In the genomic region with DNA sequence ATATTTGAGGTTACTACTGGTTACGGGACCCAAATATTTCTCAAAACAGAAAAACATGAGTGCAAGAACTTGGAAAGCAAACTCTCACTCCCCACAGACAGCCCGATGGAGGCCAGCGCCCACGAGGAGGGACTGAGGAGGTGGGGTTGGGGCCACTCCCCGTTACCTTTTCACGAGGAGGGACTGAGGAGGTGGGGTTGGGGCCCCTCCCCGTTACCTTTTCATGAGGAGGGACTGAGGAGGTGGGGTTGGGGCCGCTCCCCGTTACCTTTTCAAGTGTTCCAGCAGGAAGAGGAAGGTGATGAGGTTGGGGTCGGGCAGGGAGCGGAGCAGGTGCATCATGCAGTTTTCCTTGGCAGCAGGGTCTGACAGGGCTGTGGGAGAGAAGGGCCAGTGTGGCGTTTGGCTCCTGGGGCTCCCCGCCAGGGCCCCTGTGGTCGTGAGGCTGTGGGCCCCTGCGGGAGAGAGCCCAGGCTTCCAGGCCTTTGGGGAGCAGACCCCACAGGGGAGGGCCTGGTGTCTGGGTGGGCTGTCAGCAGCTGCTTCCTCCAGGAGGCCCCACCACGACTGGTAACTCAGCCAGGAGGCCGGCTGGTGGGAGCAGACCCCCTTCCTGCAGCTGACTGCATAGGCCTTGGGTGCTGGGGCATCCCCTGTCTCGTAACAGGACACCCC, we compare ENCODE assay signal across 30 cellular contexts. TPM values are rescaled to one million over a fixed set of nuclear protein-coding genes. Genes with fewer than 3 reads are reported as not detected.
A peak's percentile ranks its signal among the peaks of the same experiment; 100 is the strongest.
DNase-seq lines count a peak whose midpoint lies in the region; ATAC-seq, FAIRE-seq and TF ChIP-seq lines count a peak whose summit lies in the region.
"Had no signal": no experiment of that assay in that cellular context is flagged by ENCODE, and none has a peak within 500 bp of the region (broad histone marks: within the 10 kb centered on the region; RNA-seq: fewer than 3 reads in every experiment).

No MANE protein-coding gene starts in this region.

- H3K9ac ChIP-seq in skeletal muscle tissue (ENCODE audit: low read depth in 1 of 3, low read length in 3 of 3) (peak overlapping the region in 1 of 3 donors; percentile 8), HepG2 (ENCODE audit: insufficient read depth, low read depth, low read length) (no peak overlapping the region), SK-N-SH (no peak overlapping the region)

- TF ChIP-seq EP300 in HepG2 (IDR thresholded peaks at IDR 0.05; ENCODE audit: low read depth in 2 of 2, low read length in 2 of 2) (no peak), HepG2 (CRISPR knock-in tag; IDR thresholded peaks at IDR 0.05; ENCODE audit: borderline replicate concordance) (no peak), SK-N-SH (IDR thresholded peaks at IDR 0.05; ENCODE audit: borderline replicate concordance in 1 of 2, low read depth in 1 of 2, low read length in 1 of 2) (no peak)

- TF ChIP-seq POLR2A in HepG2 (IDR thresholded peaks at IDR 0.05; ENCODE audit: insufficient read depth in 1 of 2, low read depth in 2 of 2, low read length in 2 of 2) = no peak

- peak overlapping the region in 9 of 10 donors; percentile 16 to 83 (median 46) for H3K27ac ChIP-seq in heart right ventricle
- H3K27ac ChIP-seq in skeletal muscle tissue (ENCODE audit: low read depth, low read length) = peak overlapping the region; percentile 52
- H3K27ac ChIP-seq in aorta (ENCODE audit: low read depth in 1 of 2, low read length in 2 of 2) = peak overlapping the region in 1 of 2 donors; percentile 9
- H3K27ac ChIP-seq in HepG2 (ENCODE audit: extremely low read length, insufficient read depth, low read length) = no peak overlapping the region
- H3K27ac ChIP-seq in SK-N-SH (ENCODE audit: low read depth in 2 of 2, low read length in 1 of 2) = no peak overlapping the region
- H3K27ac ChIP-seq: neutrophil had no signal

- H3K4me1 ChIP-seq in heart right ventricle (peaks cover 32 to 74% (median 60%) of the 10 kb centered on the region in 9 donors), skeletal muscle tissue (ENCODE audit: control insufficient read depth in 3 of 3, insufficient read depth in 3 of 3, low read length in 3 of 3) (peaks cover 33 to 49% (median 35%) of the 10 kb centered on the region in 3 donors), aorta (ENCODE audit: control insufficient read depth in 1 of 2, insufficient read depth in 2 of 2, low read length in 2 of 2) (peaks cover 0 to 5% of the 10 kb centered on the region in 2 donors), HepG2 (ENCODE audit: insufficient read depth, low read length) (no peaks in the 10 kb centered on the region), SK-N-SH (ENCODE audit: control insufficient read depth in 1 of 2, insufficient read depth in 2 of 2, low read depth in 1 of 2, low read length in 1 of 2) (peaks cover 7 to 8% of the 10 kb centered on the region in 2 experiments; a peak in 2 of 4 replicates)

- H2AFZ ChIP-seq in HepG2 (ENCODE audit: low read length) (no peak overlapping the region), SK-N-SH (ENCODE audit: low read depth) (no peak overlapping the region)
- H2AFZ ChIP-seq: GM23338 had no signal

- H4K20me1 ChIP-seq in HepG2 (ENCODE audit: insufficient read depth, low read length) (no peaks in the 10 kb centered on the region), SK-N-SH (ENCODE audit: insufficient read depth) (peaks cover 19% of the 10 kb centered on the region)

- H3K36me3 Mint-ChIP-seq in endothelial cell (ENCODE audit: low read depth, unreplicated experiment) = peaks cover 15% of the 10 kb centered on the region
- peaks cover 6% of the 10 kb centered on the region for H3K36me3 Mint-ChIP-seq in activated CD4-positive, alpha-beta memory T cell treated with anti-CD3 and anti-CD28 coated beads for 36 hours

- H3K27me3 ChIP-seq in heart right ventricle = no peaks in the 10 kb centered on the region
- no peaks in the 10 kb centered on the region for H3K27me3 ChIP-seq in skeletal muscle tissue (ENCODE audit: control insufficient read depth in 3 of 3, insufficient read depth in 3 of 3, low read length in 3 of 3)
- no peaks in the 10 kb centered on the region for H3K27me3 ChIP-seq in aorta (ENCODE audit: control insufficient read depth in 1 of 2, insufficient read depth in 2 of 2, low read length in 1 of 2)
- no peaks in the 10 kb centered on the region for H3K27me3 ChIP-seq in HepG2 (ENCODE audit: control insufficient read depth in 1 of 2, insufficient read depth in 2 of 2, low read length in 2 of 2)
- no peaks in the 10 kb centered on the region for H3K27me3 ChIP-seq in SK-N-SH (ENCODE audit: insufficient read depth)
- H3K27me3 ChIP-seq: breast epithelium, neutrophil had no signal

- H3K4me1 Mint-ChIP-seq in endothelial cell (ENCODE audit: unreplicated experiment) = peaks cover 10% of the 10 kb centered on the region
- no peaks in the 10 kb centered on the region for H3K4me1 Mint-ChIP-seq in activated CD4-positive, alpha-beta memory T cell treated with anti-CD3 and anti-CD28 coated beads for 36 hours (ENCODE audit: low read depth)
- H3K4me1 Mint-ChIP-seq: activated B cell treated with CpG ODN at 0.5 μM for 24 hours had no signal

- intact Hi-C loops in heart right ventricle (cut with DNase I) (loop anchor here in 2 of 10 donors (5.0 kb wide), 2 partner anchors 33 to 38 kb away; no protein-coding TSS in a partner anchor), left ventricle myocardium superior (cut with micrococcal nuclease) (no loop called here), aorta (cut with DNase I) (loop anchor here (5.0 to 10.0 kb wide), 2 partner anchors 38 to 95 kb away; no protein-coding TSS in a partner anchor), HepG2 (cut with micrococcal nuclease; ENCODE audit: unreplicated experiment) (no loop called here)
- intact Hi-C loops in activated CD4-positive, alpha-beta memory T cell treated with anti-CD3 and anti-CD28 coated beads for 36 hours (cut with micrococcal nuclease) = no loop called here

- H3K27me3 Mint-ChIP-seq in endothelial cell (ENCODE audit: unreplicated experiment) = peaks cover 6% of the 10 kb centered on the region
- no peaks in the 10 kb centered on the region for H3K27me3 Mint-ChIP-seq in activated CD4-positive, alpha-beta memory T cell treated with anti-CD3 and anti-CD28 coated beads for 36 hours
- H3K27me3 Mint-ChIP-seq: activated B cell treated with CpG ODN at 0.5 μM for 24 hours; activated CD4-positive, alpha-beta T cell treated with anti-CD3 and anti-CD28 coated beads, Interleukin-2, amount 10 ng/mL, durations not matched to agents 7 days and 5 days; naive thymus-derived CD4-positive, alpha-beta T cell; progenitor cell of endocrine pancreas had no signal

- H3K4me3 Mint-ChIP-seq in endothelial cell (ENCODE audit: unreplicated experiment) = peak overlapping the region; percentile 37
- H3K4me3 Mint-ChIP-seq in activated CD4-positive, alpha-beta memory T cell treated with anti-CD3 and anti-CD28 coated beads for 36 hours = no peak overlapping the region
- H3K4me3 Mint-ChIP-seq: activated B cell treated with CpG ODN at 0.5 μM for 24 hours; activated CD4-positive, alpha-beta T cell treated with anti-CD3 and anti-CD28 coated beads, Interleukin-2, amount 10 ng/mL, durations not matched to agents 7 days and 5 days; activated naive CD4-positive, alpha-beta T cell treated with anti-CD3 and anti-CD28 coated beads for 36 hours; activated T-helper 1 cell treated with anti-CD3 and anti-CD28 coated beads, Interleukin-12 subunit alpha, Interleukin-12 subunit beta, Interleukin-2, Interleukin-4 antibody, amounts not matched to agents 30 ng/mL and 10 ng/mL and 1 ng/mL, durations not matched to agents 14 hours and 24 hours and 36 hours; CD8-positive, alpha-beta T cell; GM23338; naive thymus-derived CD4-positive, alpha-beta T cell; stimulated activated effector memory CD8-positive, alpha-beta T cell treated with anti-CD3 and anti-CD28 coated beads, Interleukin-12 subunit alpha, Interleukin-12 subunit beta, amount 100 ng/mL, for 72 hours had no signal

- H3K27ac Mint-ChIP-seq in endothelial cell (ENCODE audit: unreplicated experiment) = no peak overlapping the region
- no peak overlapping the region for H3K27ac Mint-ChIP-seq in activated CD4-positive, alpha-beta memory T cell treated with anti-CD3 and anti-CD28 coated beads for 36 hours
- H3K27ac Mint-ChIP-seq: activated B cell treated with CpG ODN at 0.5 μM for 24 hours; activated CD4-positive, alpha-beta T cell treated with anti-CD3 and anti-CD28 coated beads, Interleukin-2, amount 10 ng/mL, durations not matched to agents 7 days and 5 days; activated naive CD4-positive, alpha-beta T cell treated with anti-CD3 and anti-CD28 coated beads for 36 hours; activated T-helper 1 cell treated with anti-CD3 and anti-CD28 coated beads, Interleukin-12 subunit alpha, Interleukin-12 subunit beta, Interleukin-2, Interleukin-4 antibody, amounts not matched to agents 30 ng/mL and 10 ng/mL and 1 ng/mL, durations not matched to agents 14 hours and 24 hours and 36 hours; CD8-positive, alpha-beta T cell; GM23338; progenitor cell of endocrine pancreas; stimulated activated effector memory CD8-positive, alpha-beta T cell treated with anti-CD3 and anti-CD28 coated beads, Interleukin-12 subunit alpha, Interleukin-12 subunit beta, amount 100 ng/mL, for 72 hours had no signal

- no peaks in the 10 kb centered on the region for H3K9me3 Mint-ChIP-seq in endothelial cell (ENCODE audit: unreplicated experiment)
- H3K9me3 Mint-ChIP-seq in activated CD4-positive, alpha-beta memory T cell treated with anti-CD3 and anti-CD28 coated beads for 36 hours = no peaks in the 10 kb centered on the region
- H3K9me3 Mint-ChIP-seq: activated B cell treated with CpG ODN at 0.5 μM for 24 hours; activated CD4-positive, alpha-beta T cell treated with anti-CD3 and anti-CD28 coated beads, Interleukin-2, amount 10 ng/mL, durations not matched to agents 7 days and 5 days; activated naive CD4-positive, alpha-beta T cell treated with anti-CD3 and anti-CD28 coated beads for 36 hours; activated T-helper 1 cell treated with anti-CD3 and anti-CD28 coated beads, Interleukin-12 subunit alpha, Interleukin-12 subunit beta, Interleukin-2, Interleukin-4 antibody, amounts not matched to agents 30 ng/mL and 10 ng/mL and 1 ng/mL, durations not matched to agents 14 hours and 24 hours and 36 hours; CD8-positive, alpha-beta T cell; GM23338; naive thymus-derived CD4-positive, alpha-beta T cell; stimulated activated effector memory CD8-positive, alpha-beta T cell treated with anti-CD3 and anti-CD28 coated beads, Interleukin-12 subunit alpha, Interleukin-12 subunit beta, amount 100 ng/mL, for 72 hours had no signal

- TF ChIP-seq CTCF in heart right ventricle (IDR thresholded peaks at IDR 0.05) (no peak), endothelial cell (IDR thresholded peaks at IDR 0.05; ENCODE audit: unreplicated experiment) (no peak), HepG2 (CRISPR knock-in tag; IDR thresholded peaks at IDR 0.05) (no peak), SK-N-SH (IDR thresholded peaks at IDR 0.05) (no peak)

- H3K4me3 ChIP-seq in heart right ventricle (no peak overlapping the region), skeletal muscle tissue (ENCODE audit: low read length in 3 of 3) (no peak overlapping the region), aorta (ENCODE audit: low read length in 2 of 2) (no peak overlapping the region), HepG2 (replicated peaks in 1 of 3; ENCODE audit: insufficient read depth in 1 of 3, low read depth in 2 of 3, low read length in 3 of 3) (no peak overlapping the region), SK-N-SH (ENCODE audit: low read depth in 2 of 2, low read length in 1 of 2) (no peak overlapping the region)
- H3K4me3 ChIP-seq: breast epithelium, GM23338 had no signal

- peaks cover 7% of the 10 kb centered on the region for H3F3A ChIP-seq in SK-N-SH (replicated peaks; ENCODE audit: insufficient read depth)

- CTCF ChIA-PET in activated CD4-positive, alpha-beta memory T cell treated with anti-CD3 and anti-CD28 coated beads for 36 hours (lab: Charles Lee) = no interaction called here
- CTCF ChIA-PET in HepG2 (lab: Yijun Ruan, JAX; ENCODE audit: low intra/inter-chr PET ratio, low total read pairs) (no interaction called here), SK-N-SH (lab: Yijun Ruan, JAX) (interaction anchor here (1.7 to 2.1 kb wide), 2 partner anchors 10 to 47 kb away, joined by 6 to 7 read pairs; no protein-coding TSS in a partner anchor)

- H3K9me3 ChIP-seq in heart right ventricle (no peaks in the 10 kb centered on the region), skeletal muscle tissue (ENCODE audit: control insufficient read depth in 3 of 3, low read length in 3 of 3) (no peaks in the 10 kb centered on the region), aorta (ENCODE audit: control insufficient read depth, low read length) (no peaks in the 10 kb centered on the region), HepG2 (ENCODE audit: low read length) (no peaks in the 10 kb centered on the region), SK-N-SH (no peaks in the 10 kb centered on the region)
- H3K9me3 ChIP-seq: breast epithelium, neutrophil had no signal

- peaks cover 0 to 91% (median 40%) of the 10 kb centered on the region in 9 donors for H3K36me3 ChIP-seq in heart right ventricle
- H3K36me3 ChIP-seq in skeletal muscle tissue (ENCODE audit: control insufficient read depth in 3 of 3, insufficient read depth in 3 of 3, low read length in 3 of 3) = peaks cover 24 to 32% (median 26%) of the 10 kb centered on the region in 3 donors
- H3K36me3 ChIP-seq in aorta (ENCODE audit: control insufficient read depth in 1 of 2, insufficient read depth in 2 of 2, low read length in 1 of 2) = peaks cover 0 to 2% of the 10 kb centered on the region in 2 donors
- H3K36me3 ChIP-seq in HepG2 (replicated peaks in 1 of 2; ENCODE audit: control insufficient read depth in 1 of 2, insufficient read depth in 2 of 2, low read length in 2 of 2) = peaks cover 0 to 2% of the 10 kb centered on the region in 2 experiments; a peak in 3 of 5 replicates
- peaks cover 14 to 46% of the 10 kb centered on the region in 2 experiments for H3K36me3 ChIP-seq in SK-N-SH (replicated peaks in 1 of 2; ENCODE audit: control insufficient read depth in 1 of 2, insufficient read depth in 2 of 2, low read length in 1 of 2)
- H3K36me3 ChIP-seq: breast epithelium had no signal

- no peaks in the 10 kb centered on the region for H3K9me2 ChIP-seq in SK-N-SH

- POLR2A ChIA-PET in activated CD4-positive, alpha-beta memory T cell treated with anti-CD3 and anti-CD28 coated beads for 36 hours (lab: Charles Lee) = no interaction called here
- POLR2A ChIA-PET in HepG2 (lab: Yijun Ruan, JAX) = no interaction called here
- POLR2A ChIA-PET in SK-N-SH (lab: Yijun Ruan, JAX) = no interaction called here

- BruUV-seq in HepG2 (replicated peaks; lab: Mats Ljungman, UMichigan) = no TSS peak

- FAIRE-seq in HepG2 (lab: Jason Lieb, UNC) = no peak
- FAIRE-seq: colon had no signal

- 80 to 81% methylated on average over 18 of the region's 18 CpGs for WGBS in heart right ventricle, 2 donors
- WGBS in aorta, 2 donors = 67 to 70% methylated on average over 17 to 18 of the region's 18 CpGs
- WGBS in HepG2 (ENCODE audit: low lambda C conversion rate) = 83% methylated on average over 11 of the region's 18 CpGs
- WGBS in SK-N-SH (ENCODE audit: low lambda C conversion rate) = 86% methylated on average over 9 of the region's 18 CpGs

- TF ChIP-seq RAD21 in HepG2 (CRISPR knock-in tag; IDR thresholded peaks at IDR 0.05) (no peak), SK-N-SH (IDR thresholded peaks at IDR 0.05; ENCODE audit: low read length) (no peak)

- no peak overlapping the region for H3K4me2 ChIP-seq in HepG2 (ENCODE audit: low read depth, low read length)
- no peak overlapping the region for H3K4me2 ChIP-seq in SK-N-SH
- H3K4me2 ChIP-seq: GM23338 had no signal

- DNase-seq in heart right ventricle (no peak), left ventricle myocardium superior (no peak), endothelial cell (ENCODE audit: low spot score) (no peak), aorta (peak; percentile 42 to 70), HepG2 (ENCODE audit: low spot score) (no peak), SK-N-SH (no peak)
- no peak for DNase-seq in activated CD4-positive, alpha-beta memory T cell treated with anti-CD3 and anti-CD28 coated beads for 36 hours
- DNase-seq: activated B cell treated with CpG ODN at 0.5 μM for 24 hours; activated CD4-positive, alpha-beta T cell treated with anti-CD3 and anti-CD28 coated beads, Interleukin-2, amount 10 ng/mL, durations not matched to agents 7 days and 5 days; activated naive CD4-positive, alpha-beta T cell treated with anti-CD3 and anti-CD28 coated beads for 36 hours; AML-193; amniotic stem cell; CD8-positive, alpha-beta T cell; DMS 273 treated with DMSO at 0.1 percent for 48 hours; effector memory CD4-positive, alpha-beta T cell; islet precursor cell; naive thymus-derived CD4-positive, alpha-beta T cell; NCI-H187; NCI-H2171; NCI-H510A; stimulated activated CD4-positive, alpha-beta T cell treated with anti-CD3 and anti-CD28 coated beads, Interleukin-4, amount 100 ng/mL, for 4 hours; substantia nigra had no signal

- no peak for ATAC-seq in heart right ventricle
- no peak for ATAC-seq in left ventricle myocardium superior
- no peak for ATAC-seq in aorta (ENCODE audit: low FRiP score)
- ATAC-seq in HepG2 = no peak
- ATAC-seq: CD8-positive, alpha-beta T cell; GM23338; naive thymus-derived CD4-positive, alpha-beta T cell; stimulated activated effector memory CD8-positive, alpha-beta T cell treated with anti-CD3 and anti-CD28 coated beads, Interleukin-12 subunit alpha, Interleukin-12 subunit beta, amount 100 ng/mL, for 72 hours had no signal

- in situ Hi-C loops in HepG2 (cut with HindIII; ENCODE audit: extremely low pct_ligation_motif_present, low pct_unique_long_range_greater_than_20kb) = no loop called here

- no peaks in the 10 kb centered on the region for H3K79me2 ChIP-seq in HepG2 (ENCODE audit: insufficient read depth, low read length)
- no peaks in the 10 kb centered on the region for H3K79me2 ChIP-seq in SK-N-SH (ENCODE audit: insufficient read depth)

RNA-seq across cellular contexts. Expression of gene TIMM22, which starts 12.6 kb away (rescaled TPM):
- total RNA-seq in heart right ventricle = 10 to 100 TPM; 15.0 to 19.8 (median 18.5) TPM
- 10 to 100 TPM; 12.5 to 14.8 TPM for polyA plus RNA-seq in heart right ventricle
- total RNA-seq in left ventricle myocardium superior = 15.8 TPM
- 17.1 TPM for total RNA-seq in endothelial cell (ENCODE audit: unreplicated experiment)
- 15.1 TPM for total RNA-seq in skeletal muscle tissue
- 1 to 10 TPM; 7.7 to 9.1 TPM for total RNA-seq in aorta
- 1 to 10 TPM; 8.4 to 9.1 TPM for polyA plus RNA-seq in aorta
- total RNA-seq in activated CD4-positive, alpha-beta memory T cell treated with anti-CD3 and anti-CD28 coated beads for 36 hours = 1 to 10 TPM; 8.0 to 9.6 TPM
- 15.5 and 16.3 TPM in 2 replicates for total RNA-seq in HepG2 (2016; rRNA removed; fragmentation: Illumina TruSeq; extraction: Trizol)
- 4.9 and 5.4 TPM in 2 replicates for total RNA-seq in HepG2 (2016; cell fraction: cytosol; rRNA removed; fragmentation: Illumina TruSeq; extraction: Trizol; ENCODE audit: low read depth)
- 15.6 and 15.9 TPM in 2 replicates for total RNA-seq in HepG2 (2016; cell fraction: insoluble cytoplasmic fraction; rRNA removed; fragmentation: Illumina TruSeq; extraction: Trizol)
- total RNA-seq in HepG2 (2016; cell fraction: membrane; rRNA removed; fragmentation: Illumina TruSeq; extraction: Trizol) = 11.2 and 11.4 TPM in 2 replicates
- 10.4 and 11.1 TPM in 2 replicates for total RNA-seq in HepG2 (2016; cell fraction: nucleus; rRNA removed; fragmentation: Illumina TruSeq; extraction: Trizol)
- 5.9 and 6.2 TPM in 2 replicates for polyA plus RNA-seq in HepG2 (2011; rRNA removed)
- 7.1 and 7.6 TPM in 2 replicates for polyA plus RNA-seq in HepG2 (2011; cell fraction: cytosol; rRNA removed)
- 6.4 and 7.1 TPM in 2 replicates for polyA plus RNA-seq in HepG2 (2011; cell fraction: nucleus; rRNA removed)
- 6.3 and 7.0 TPM in 2 replicates for polyA plus RNA-seq in HepG2 (2012)
- 4.7 and 4.8 TPM in 2 replicates for polyA plus RNA-seq in HepG2 (2016; cell fraction: cytosol; fragmentation: Illumina TruSeq; extraction: Trizol; ENCODE audit: low read depth)
- 15.5 and 17.0 TPM in 2 replicates for polyA plus RNA-seq in HepG2 (2016; cell fraction: insoluble cytoplasmic fraction; fragmentation: Illumina TruSeq; extraction: Trizol; ENCODE audit: low read depth)
- 8.7 and 9.5 TPM in 2 replicates for polyA plus RNA-seq in HepG2 (2016; cell fraction: membrane; fragmentation: Illumina TruSeq; extraction: Trizol; ENCODE audit: low read depth)
- 13.9 and 14.1 TPM in 2 replicates for polyA plus RNA-seq in HepG2 (2016; cell fraction: nucleus; fragmentation: Illumina TruSeq; extraction: Trizol; ENCODE audit: insufficient read depth, low read depth)
- polyA minus RNA-seq in HepG2 (2011; rRNA and poly(A)+ RNA removed; ENCODE audit: low replicate concordance) = 13.7 and 22.2 TPM in 2 replicates
- polyA minus RNA-seq in HepG2 (2011; cell fraction: cytosol; rRNA and poly(A)+ RNA removed) = 4.3 and 4.9 TPM in 2 replicates
- 19.9 and 20.0 TPM in 2 replicates for polyA minus RNA-seq in HepG2 (2011; cell fraction: nucleus; rRNA and poly(A)+ RNA removed)
- polyA plus RNA-seq in SK-N-SH (2012; rRNA removed) = 9.9 and 10.7 TPM in 2 replicates
- polyA plus RNA-seq in SK-N-SH (2012; cell fraction: cytosol; rRNA removed) = 11.3 and 11.4 TPM in 2 replicates
- 5.0 and 5.2 TPM in 2 replicates for polyA plus RNA-seq in SK-N-SH (2012; cell fraction: nucleus; rRNA removed)

RNA-seq across cellular contexts. Expression of gene NXN, which starts 30.0 kb away (rescaled TPM):
- total RNA-seq in heart right ventricle = 10 to 100 TPM; 11.6 to 24.4 (median 15.9) TPM
- 10 to 100 TPM in 1 of 2 donors, 1 to 10 TPM in 1; 9.9 to 20.8 TPM for polyA plus RNA-seq in heart right ventricle
- total RNA-seq in left ventricle myocardium superior = 18.9 TPM
- total RNA-seq in endothelial cell (ENCODE audit: unreplicated experiment) = 53.9 TPM
- 33.9 TPM for total RNA-seq in skeletal muscle tissue
- 10 to 100 TPM; 23.4 to 41.0 TPM for total RNA-seq in aorta
- 10 to 100 TPM; 13.0 to 20.4 TPM for polyA plus RNA-seq in aorta
- under 1 TPM; 0.31 to 0.33 TPM for total RNA-seq in activated CD4-positive, alpha-beta memory T cell treated with anti-CD3 and anti-CD28 coated beads for 36 hours
- total RNA-seq in HepG2 (2016; rRNA removed; fragmentation: Illumina TruSeq; extraction: Trizol) = 21.3 and 22.2 TPM in 2 replicates
- 13.3 and 13.9 TPM in 2 replicates for total RNA-seq in HepG2 (2016; cell fraction: cytosol; rRNA removed; fragmentation: Illumina TruSeq; extraction: Trizol; ENCODE audit: low read depth)
- 16.8 and 27.5 TPM in 2 replicates for total RNA-seq in HepG2 (2016; cell fraction: insoluble cytoplasmic fraction; rRNA removed; fragmentation: Illumina TruSeq; extraction: Trizol)
- total RNA-seq in HepG2 (2016; cell fraction: membrane; rRNA removed; fragmentation: Illumina TruSeq; extraction: Trizol) = 21.1 and 21.3 TPM in 2 replicates
- 15.4 and 15.6 TPM in 2 replicates for total RNA-seq in HepG2 (2016; cell fraction: nucleus; rRNA removed; fragmentation: Illumina TruSeq; extraction: Trizol)
- polyA plus RNA-seq in HepG2 (2011; rRNA removed) = 22.3 and 24.3 TPM in 2 replicates
- 21.0 and 28.9 TPM in 2 replicates for polyA plus RNA-seq in HepG2 (2011; cell fraction: cytosol; rRNA removed)
- polyA plus RNA-seq in HepG2 (2011; cell fraction: nucleus; rRNA removed) = 17.8 and 20.8 TPM in 2 replicates
- polyA plus RNA-seq in HepG2 (2012) = 14.8 and 16.8 TPM in 2 replicates
- 11.0 and 11.8 TPM in 2 replicates for polyA plus RNA-seq in HepG2 (2016; cell fraction: cytosol; fragmentation: Illumina TruSeq; extraction: Trizol; ENCODE audit: low read depth)
- polyA plus RNA-seq in HepG2 (2016; cell fraction: insoluble cytoplasmic fraction; fragmentation: Illumina TruSeq; extraction: Trizol; ENCODE audit: low read depth) = 23.0 and 33.6 TPM in 2 replicates
- polyA plus RNA-seq in HepG2 (2016; cell fraction: membrane; fragmentation: Illumina TruSeq; extraction: Trizol; ENCODE audit: low read depth) = 21.3 and 21.9 TPM in 2 replicates
- polyA plus RNA-seq in HepG2 (2016; cell fraction: nucleus; fragmentation: Illumina TruSeq; extraction: Trizol; ENCODE audit: insufficient read depth, low read depth) = 24.4 and 29.9 TPM in 2 replicates
- polyA minus RNA-seq in HepG2 (2011; rRNA and poly(A)+ RNA removed; ENCODE audit: low replicate concordance) = 9.8 and 67.1 TPM in 2 replicates
- 23.8 and 25.1 TPM in 2 replicates for polyA minus RNA-seq in HepG2 (2011; cell fraction: cytosol; rRNA and poly(A)+ RNA removed)
- 16.8 and 18.4 TPM in 2 replicates for polyA minus RNA-seq in HepG2 (2011; cell fraction: nucleus; rRNA and poly(A)+ RNA removed)
- polyA plus RNA-seq in SK-N-SH (2012; rRNA removed) = 19.5 and 23.9 TPM in 2 replicates
- 13.0 and 16.3 TPM in 2 replicates for polyA plus RNA-seq in SK-N-SH (2012; cell fraction: cytosol; rRNA removed)
- 16.6 and 20.7 TPM in 2 replicates for polyA plus RNA-seq in SK-N-SH (2012; cell fraction: nucleus; rRNA removed)

Comparison
In these comparisons a context has a peak if more than half of its experiments do, and no peak if none do; other contexts are left out.
1. DNase-seq: peak in aorta (2 of 2); none in heart right ventricle (0 of 2), left ventricle myocardium superior (single experiment), endothelial cell (single experiment), activated CD4-positive, alpha-beta memory T cell treated with anti-CD3 and anti-CD28 coated beads for 36 hours (single experiment), HepG2 (single experiment) and SK-N-SH (single experiment).
2. H3K27ac ChIP-seq: peak in heart right ventricle (9 of 10) and skeletal muscle tissue (single experiment); none in HepG2 (single experiment) and SK-N-SH (0 of 2).
3. RNA of gene NXN, which starts 30.0 kb away (total RNA-seq): 53.9 TPM in endothelial cell (single experiment), 23.4 to 41.0 TPM in aorta, 33.9 TPM in skeletal muscle tissue (single experiment), 13.3 to 27.5 TPM in HepG2, 18.9 TPM in left ventricle myocardium superior (single experiment) and 11.6 to 24.4 TPM in heart right ventricle; 0.31 to 0.33 TPM in activated CD4-positive, alpha-beta memory T cell treated with anti-CD3 and anti-CD28 coated beads for 36 hours; every median in the first group is over 4 times any median in the second.
4. intact Hi-C loops: an anchor here in aorta (5.0 to 10.0 kb wide); none called in left ventricle myocardium superior, activated CD4-positive, alpha-beta memory T cell treated with anti-CD3 and anti-CD28 coated beads for 36 hours and HepG2.